ENCODE assay signal across 1 cellular context in the genomic region with DNA sequence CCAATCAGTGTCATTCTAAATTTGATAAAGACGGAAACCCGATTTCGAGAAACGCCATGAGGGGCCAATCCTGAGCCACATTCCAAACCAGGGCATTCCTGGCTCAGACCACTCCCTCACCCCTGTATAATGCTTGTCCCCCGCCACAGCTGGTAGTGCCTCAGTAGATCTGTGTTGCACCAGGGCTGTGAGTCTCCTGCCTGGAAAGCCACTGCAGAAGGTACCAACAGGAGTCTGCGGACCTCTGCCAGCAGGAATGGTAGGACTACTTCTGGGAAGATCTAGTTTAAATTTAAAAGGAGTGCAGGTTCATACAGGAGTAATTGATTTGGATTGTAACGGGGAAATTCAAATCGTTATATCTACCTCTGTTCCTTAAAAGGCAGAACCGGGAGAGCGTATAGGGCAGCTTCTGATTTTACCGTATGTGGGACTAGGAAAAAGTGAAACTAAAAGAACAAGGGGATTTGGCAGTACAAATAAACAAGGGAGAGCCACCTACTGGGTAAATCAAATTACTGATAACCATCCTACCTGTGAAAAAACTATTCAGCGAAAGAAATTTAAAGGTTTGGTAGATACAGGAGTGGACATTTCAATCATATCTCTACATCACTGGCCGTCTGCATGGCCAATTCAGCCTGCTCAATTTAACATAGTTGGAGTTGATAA.
A peak's percentile ranks its signal among the peaks of the same experiment; 100 is the strongest.
TF ChIP-seq lines count a peak whose summit lies in the region.

No MANE protein-coding gene starts in this region.

TF ChIP-seq in HepG2, 621 proteins besides CTCF, POLR2A, EP300 and RAD21:
- TF ChIP-seq IRF2 (CRISPR knock-in tag; IDR thresholded peaks at IDR 0.05) (peak; percentile 79; the same call in 1 of the 2 replicates), GFI1 (CRISPR knock-in tag; IDR thresholded peaks at IDR 0.05; ENCODE audit: borderline replicate concordance) (no peak), SAP130 (CRISPR knock-in tag; IDR thresholded peaks at IDR 0.05; ENCODE audit: low read depth) (0 out of 2 replicates have a peak, but pooled peaks have one; percentile 26)
